In the genomic region with DNA sequence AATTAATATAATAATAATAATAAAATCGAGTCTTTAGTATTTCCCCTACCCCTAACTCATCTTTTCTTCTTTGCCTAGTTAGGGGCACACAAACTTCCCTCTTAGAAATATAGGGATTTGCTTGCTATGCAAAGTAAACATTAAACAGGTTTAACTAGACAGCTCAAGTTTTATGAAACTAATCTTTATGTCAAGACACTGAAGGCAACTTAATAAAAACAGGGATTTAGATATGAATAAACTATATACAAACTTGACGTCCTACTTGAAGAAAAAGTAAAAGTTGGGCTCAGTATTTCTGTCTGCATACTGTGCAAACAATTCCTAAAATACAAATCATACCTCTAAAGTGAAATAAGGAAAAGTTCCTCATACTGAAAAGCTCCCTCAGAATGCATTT, we compare ENCODE assay signal across 13 cellular contexts. TPM values are rescaled to one million over a fixed set of nuclear protein-coding genes. Genes with fewer than 3 reads are reported as not detected.
"Had no signal": no experiment of that assay in that cellular context is flagged by ENCODE, and none has a peak within 500 bp of the region (broad histone marks: within the 10 kb centered on the region; RNA-seq: fewer than 3 reads in every experiment).

No MANE protein-coding gene starts in this region.

- H3K9me3 Mint-ChIP-seq: activated CD4-positive, alpha-beta memory T cell treated with anti-CD3 and anti-CD28 coated beads, Interleukin-2, amount 10 ng/mL, durations not matched to agents 7 days and 5 days; activated naive CD8-positive, alpha-beta T cell treated with anti-CD3 and anti-CD28 coated beads for 36 hours; neural progenitor cell had no signal

- H3K27ac Mint-ChIP-seq: activated CD4-positive, alpha-beta memory T cell treated with anti-CD3 and anti-CD28 coated beads, Interleukin-2, amount 10 ng/mL, durations not matched to agents 7 days and 5 days; activated naive CD8-positive, alpha-beta T cell treated with anti-CD3 and anti-CD28 coated beads for 36 hours; activated T-cell treated with anti-CD3 and anti-CD28 coated beads, Interleukin-2, amount 50 U/mL, for 72 hours; neural progenitor cell had no signal

- DNase-seq: activated CD4-positive, alpha-beta memory T cell treated with anti-CD3 and anti-CD28 coated beads, Interleukin-2, amount 10 ng/mL, durations not matched to agents 7 days and 5 days; activated CD4-positive, alpha-beta T cell treated with anti-CD3 and anti-CD28 coated beads for 1 hour; activated gamma-delta T cell treated with Interleukin-2 at 50 U/mL for 16 hours; activated naive CD8-positive, alpha-beta T cell treated with anti-CD3 and anti-CD28 coated beads for 36 hours; activated T-cell treated with anti-CD3 and anti-CD28 coated beads, Interleukin-2, amount 50 U/mL, for 72 hours; heart right ventricle; lower lobe of right lung; midbrain; T-helper 9 cell; trophoblast cell had no signal

- H3K4me3 Mint-ChIP-seq: activated CD4-positive, alpha-beta memory T cell treated with anti-CD3 and anti-CD28 coated beads, Interleukin-2, amount 10 ng/mL, durations not matched to agents 7 days and 5 days; activated naive CD8-positive, alpha-beta T cell treated with anti-CD3 and anti-CD28 coated beads for 36 hours; activated T-cell treated with anti-CD3 and anti-CD28 coated beads, Interleukin-2, amount 50 U/mL, for 72 hours; neural progenitor cell had no signal

- H3K36me3 Mint-ChIP-seq: activated naive CD8-positive, alpha-beta T cell treated with anti-CD3 and anti-CD28 coated beads for 36 hours; neural progenitor cell had no signal

- H3K4me1 Mint-ChIP-seq: activated CD4-positive, alpha-beta memory T cell treated with anti-CD3 and anti-CD28 coated beads, Interleukin-2, amount 10 ng/mL, durations not matched to agents 7 days and 5 days; activated naive CD8-positive, alpha-beta T cell treated with anti-CD3 and anti-CD28 coated beads for 36 hours; neural progenitor cell had no signal

- H3K36me3 ChIP-seq: ascending aorta, heart right ventricle, lower lobe of right lung, neural progenitor cell had no signal

- H3K4me1 ChIP-seq: parathyroid adenoma had no signal

- H3K27ac ChIP-seq: lower lobe of right lung, neural progenitor cell, parathyroid adenoma had no signal

- H3K27me3 ChIP-seq: ascending aorta, heart right ventricle, neural progenitor cell had no signal

- H3K4me3 ChIP-seq: ascending aorta, heart right ventricle, lower lobe of right lung, neural progenitor cell had no signal

- H3K9me3 ChIP-seq: ascending aorta, heart right ventricle, lower lobe of right lung had no signal

RNA-seq across cellular contexts. Expression of gene CAV2, which starts 52.1 kb away (rescaled TPM):
- total RNA-seq: activated CD4-positive, alpha-beta memory T cell treated with anti-CD3 and anti-CD28 coated beads, Interleukin-2, amount 10 ng/mL, durations not matched to agents 7 days and 5 days; activated naive CD8-positive, alpha-beta T cell treated with anti-CD3 and anti-CD28 coated beads for 36 hours; activated T-cell treated with anti-CD3 and anti-CD28 coated beads, Interleukin-2, amount 50 U/mL, for 72 hours had no signal
